19 cellular contexts compared by ENCODE assay signal in the genomic region with DNA sequence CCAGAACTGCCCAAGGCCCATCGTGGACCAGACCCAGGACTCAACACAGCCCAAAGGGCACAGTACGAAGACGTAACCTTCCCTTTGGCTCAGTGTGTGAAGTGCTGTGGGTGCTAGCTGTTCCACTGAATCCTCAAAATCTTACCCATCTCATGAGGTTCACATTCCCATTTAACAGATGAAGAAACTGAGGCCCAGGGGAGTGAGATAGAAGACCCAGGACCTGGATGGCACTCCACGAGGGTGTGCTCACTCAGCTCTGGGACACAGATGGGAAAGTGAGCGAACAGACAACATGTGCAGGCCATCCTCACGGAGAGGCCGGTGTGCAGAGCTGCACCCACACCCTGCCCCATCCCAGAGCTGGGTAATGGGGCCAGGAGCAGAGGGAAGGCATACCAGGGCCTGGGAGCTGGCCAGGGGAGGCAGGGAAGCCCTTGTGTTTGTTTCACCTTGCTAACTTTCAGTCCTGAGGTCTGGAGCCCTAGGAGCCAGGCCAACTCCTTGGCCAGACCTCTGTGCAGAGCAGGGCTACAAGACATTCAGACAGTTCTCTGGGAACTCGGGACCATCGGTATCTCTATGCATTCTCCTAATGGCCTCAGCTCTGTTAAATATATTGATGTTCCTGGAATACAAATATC.
DNase-seq lines count a peak whose midpoint lies in the region; ATAC-seq and TF ChIP-seq lines count a peak whose summit lies in the region.
"Had no signal": no experiment of that assay in that cellular context is flagged by ENCODE, and none has a peak within 500 bp of the region (broad histone marks: within the 10 kb centered on the region; RNA-seq: fewer than 3 reads in every experiment).

No MANE protein-coding gene starts in this region.

- H2AK5ac ChIP-seq in neuronal stem cell (ENCODE audit: low read depth, low read length): peak overlapping the region; percentile 78

- POLR2A ChIA-PET in RWPE1 (lab: Yijun Ruan, JAX; ENCODE audit: low non-redundant PET): interaction anchor here (0.5 kb wide), 1 partner anchor 225 kb away, joined by 6 read pairs; no protein-coding TSS in a partner anchor
- POLR2A ChIA-PET in HEK293T (lab: Yijun Ruan, JAX): interaction anchor here (1.7 kb wide), 1 partner anchor 16 kb away, joined by 4 read pairs; no protein-coding TSS in a partner anchor

- H3K9me3 Mint-ChIP-seq in endodermal cell: no peaks in the 10 kb centered on the region
- H3K9me3 Mint-ChIP-seq: CD8-positive, alpha-beta T cell; H9; IgD-negative memory B cell had no signal

- H2BK5ac ChIP-seq in neuronal stem cell (ENCODE audit: low read length): no peak overlapping the region

- H3K4me3 ChIP-seq in right atrium auricular region (no peak overlapping the region), endodermal cell (ENCODE audit: low read length) (no peak overlapping the region), neuronal stem cell (ENCODE audit: low read length in 2 of 2) (no peak overlapping the region)
- H3K4me3 ChIP-seq: A549, GM12878 had no signal

- DNase-seq in left ventricle myocardium superior (peak; percentile 11), right atrium auricular region (ENCODE audit: low spot score) (no peak), RWPE1 (ENCODE audit: low spot score) (no peak), endodermal cell (no peak), neuronal stem cell (ENCODE audit: low spot score) (no peak), NCI-H2081 treated with DMSO at 0.1 percent for 48 hours (lab: John Stamatoyannopoulos, UW) (no peak), sciatic nerve (ENCODE audit: low spot score) (no peak), HEK293T (ENCODE audit: extremely low spot score) (no peak)
- DNase-seq: AML-193; Calu3; CD8-positive, alpha-beta T cell; DMS79 treated with DMSO at 0.1 percent for 48 hours; GOT3; H9 had no signal

- H2BK120ac ChIP-seq in neuronal stem cell (ENCODE audit: low read depth, low read length): no peak overlapping the region

- H3K18ac ChIP-seq in neuronal stem cell (ENCODE audit: low read length): peak overlapping the region; percentile 80

- no peak for ATAC-seq in left ventricle myocardium superior
- no peak for ATAC-seq in sciatic nerve
- ATAC-seq: A549; CD8-positive, alpha-beta T cell; GM12878 had no signal

- H4K8ac ChIP-seq in neuronal stem cell (ENCODE audit: low read depth, low read length): no peak overlapping the region

- no peak overlapping the region for H3K4me2 ChIP-seq in neuronal stem cell (ENCODE audit: insufficient read depth, low read length, poor library complexity, severe bottlenecking)
- H3K4me2 ChIP-seq: A549 had no signal

- H3K27ac Mint-ChIP-seq in endodermal cell: peak overlapping the region; percentile 17
- H3K27ac Mint-ChIP-seq: CD8-positive, alpha-beta T cell; IgD-negative memory B cell had no signal

- intact Hi-C loops in left ventricle myocardium superior (cut with micrococcal nuclease): no loop called here
- intact Hi-C loops in sciatic nerve (cut with DNase I): no loop called here

- H3K27me3 ChIP-seq in right atrium auricular region (no peaks in the 10 kb centered on the region), endodermal cell (ENCODE audit: control insufficient read depth, insufficient read depth, low read length, poor library complexity, severe bottlenecking) (no peaks in the 10 kb centered on the region), neuronal stem cell (ENCODE audit: control insufficient read depth in 3 of 3, insufficient read depth in 3 of 3, low read depth in 1 of 3, low read length in 3 of 3) (no peaks in the 10 kb centered on the region)

- no peak overlapping the region for H3K4me3 Mint-ChIP-seq in endodermal cell
- H3K4me3 Mint-ChIP-seq: CD8-positive, alpha-beta T cell; H9; IgD-negative memory B cell had no signal

- no peak overlapping the region for H2AFZ ChIP-seq in neuronal stem cell (ENCODE audit: low read length)

- H2BK15ac ChIP-seq in neuronal stem cell (ENCODE audit: low read length): peak overlapping the region; percentile 96

- H3K27ac ChIP-seq in right atrium auricular region (no peak overlapping the region), RWPE1 (peak overlapping the region; percentile 4; the same call in 1 of the 2 replicates), endodermal cell (ENCODE audit: low read depth, low read length) (no peak overlapping the region), neuronal stem cell (replicated peaks; ENCODE audit: low read length) (no peak overlapping the region)
- H3K27ac ChIP-seq: 22Rv1, HL-60 had no signal

- H3K4ac ChIP-seq in neuronal stem cell (ENCODE audit: low read length): no peak overlapping the region

- TF ChIP-seq CTCF in right atrium auricular region (IDR thresholded peaks at IDR 0.05): no peak
- no peak for TF ChIP-seq CTCF in RWPE1 (conservative IDR thresholded peaks at IDR 0.05; ENCODE audit: low read depth)
- no peak for TF ChIP-seq CTCF in endodermal cell (conservative IDR thresholded peaks at IDR 0.05)

- no peaks in the 10 kb centered on the region for H3K9me3 ChIP-seq in right atrium auricular region
- no peaks in the 10 kb centered on the region for H3K9me3 ChIP-seq in endodermal cell (ENCODE audit: control insufficient read depth, low read length)
- no peaks in the 10 kb centered on the region for H3K9me3 ChIP-seq in neuronal stem cell (replicated peaks in 1 of 2; ENCODE audit: control insufficient read depth in 2 of 2, insufficient read depth in 1 of 2, low read depth in 1 of 2, low read length in 2 of 2)
- H3K9me3 ChIP-seq: A549 had no signal

- peak overlapping the region; percentile 6 for H3K23ac ChIP-seq in neuronal stem cell (ENCODE audit: low read depth, low read length, poor library complexity)

- H2BK12ac ChIP-seq in neuronal stem cell (ENCODE audit: low read length): no peak overlapping the region

- H3K4me1 Mint-ChIP-seq in endodermal cell: peaks cover 17% of the 10 kb centered on the region

- H3K9ac ChIP-seq in endodermal cell (ENCODE audit: extremely low read depth, low read length, poor library complexity, severe bottlenecking): no peak overlapping the region
- H3K9ac ChIP-seq in neuronal stem cell (ENCODE audit: low read depth, low read length, poor library complexity): no peak overlapping the region

- no peaks in the 10 kb centered on the region for H3K27me3 Mint-ChIP-seq in endodermal cell (ENCODE audit: insufficient read depth)

- peak overlapping the region; percentile 15 for H3K14ac ChIP-seq in neuronal stem cell (ENCODE audit: low read length)

- no peak overlapping the region for H4K91ac ChIP-seq in neuronal stem cell (ENCODE audit: low read depth, low read length, poor library complexity)

- no peaks in the 10 kb centered on the region for H3K79me1 ChIP-seq in neuronal stem cell (ENCODE audit: low read depth, low read length)

- 85 to 89% methylated on average over 4 to 9 of the region's 9 CpGs for WGBS in endodermal cell (ENCODE audit: insufficient coverage in 1 of 2, insufficient read length in 1 of 2), 2 experiments
- no CpG with 5 or more reads among the region's 9 CpGs for WGBS in neuronal stem cell (ENCODE audit: extremely low coverage in 2 of 2, insufficient read length in 2 of 2, insufficient replicate concordance in 1 of 2), 2 donors

- peaks cover 0 to 28% of the 10 kb centered on the region in 2 donors for H3K4me1 ChIP-seq in right atrium auricular region
- peaks cover 9% of the 10 kb centered on the region for H3K4me1 ChIP-seq in endodermal cell (ENCODE audit: control insufficient read depth, insufficient read depth, low read length)
- peaks cover 38 to 46% of the 10 kb centered on the region in 2 donors for H3K4me1 ChIP-seq in neuronal stem cell (ENCODE audit: control insufficient read depth in 2 of 2, insufficient read depth in 1 of 2, low read depth in 1 of 2, low read length in 2 of 2)

- H3K36me3 Mint-ChIP-seq in endodermal cell (ENCODE audit: low read depth): no peaks in the 10 kb centered on the region
- H3K36me3 Mint-ChIP-seq: CD8-positive, alpha-beta T cell; IgD-negative memory B cell had no signal

- H3K36me3 ChIP-seq in right atrium auricular region (no peaks in the 10 kb centered on the region), endodermal cell (ENCODE audit: control insufficient read depth, insufficient read depth, low read length) (no peaks in the 10 kb centered on the region), neuronal stem cell (replicated peaks in 1 of 2; ENCODE audit: control insufficient read depth in 2 of 2, insufficient read depth in 2 of 2, low read length in 2 of 2) (no peaks in the 10 kb centered on the region)

- CTCF ChIA-PET in RWPE1 (lab: Yijun Ruan, JAX) (interaction anchor here (1.1 kb wide), 1 partner anchor 98 kb away, joined by 3 read pairs; no protein-coding TSS in a partner anchor), HEK293T (lab: Yijun Ruan, JAX) (interaction anchor here (0.5 to 0.7 kb wide), 2 partner anchors 87 to 226 kb away, joined by 3 read pairs; no protein-coding TSS in a partner anchor)

TF ChIP-seq in HEK293T, 16 proteins besides CTCF, POLR2A, EP300 and RAD21:
- TF ChIP-seq FOXM1 (IDR thresholded peaks at IDR 0.05; ENCODE audit: borderline replicate concordance) (no peak), ZNF384 (IDR thresholded peaks at IDR 0.05) (no peak), L3MBTL2 (conservative IDR thresholded peaks at IDR 0.05) (no peak), ARNT (IDR thresholded peaks at IDR 0.05) (no peak), FOXK2 (IDR thresholded peaks at IDR 0.05) (no peak), SUZ12 (IDR thresholded peaks at IDR 0.05) (no peak), FOXA1 (IDR thresholded peaks at IDR 0.05) (no peak), HDGF (IDR thresholded peaks at IDR 0.05; ENCODE audit: borderline replicate concordance) (no peak), BHLHE40 (IDR thresholded peaks at IDR 0.05; ENCODE audit: borderline replicate concordance) (no peak), SP1 (IDR thresholded peaks at IDR 0.05) (no peak), TARDBP (IDR thresholded peaks at IDR 0.05) (no peak), LEF1 (IDR thresholded peaks at IDR 0.05; ENCODE audit: borderline replicate concordance) (no peak), NFRKB (IDR thresholded peaks at IDR 0.05) (no peak), ELF4 (IDR thresholded peaks at IDR 0.05) (no peak), CTBP1 (IDR thresholded peaks at IDR 0.05; ENCODE audit: borderline replicate concordance) (no peak)
- TF ChIP-seq, protein P1, sequence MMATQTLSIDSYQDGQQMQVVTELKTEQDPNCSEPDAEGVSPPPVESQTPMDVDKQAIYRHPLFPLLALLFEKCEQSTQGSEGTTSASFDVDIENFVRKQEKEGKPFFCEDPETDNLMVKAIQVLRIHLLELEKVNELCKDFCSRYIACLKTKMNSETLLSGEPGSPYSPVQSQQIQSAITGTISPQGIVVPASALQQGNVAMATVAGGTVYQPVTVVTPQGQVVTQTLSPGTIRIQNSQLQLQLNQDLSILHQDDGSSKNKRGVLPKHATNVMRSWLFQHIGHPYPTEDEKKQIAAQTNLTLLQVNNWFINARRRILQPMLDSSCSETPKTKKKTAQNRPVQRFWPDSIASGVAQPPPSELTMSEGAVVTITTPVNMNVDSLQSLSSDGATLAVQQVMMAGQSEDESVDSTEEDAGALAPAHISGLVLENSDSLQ (IDR thresholded peaks at IDR 0.05): no peak
